4 cellular contexts compared by ENCODE assay signal in genomic region chr2:241482126-241482525, GRCh38.
"Had no signal": no experiment of that assay in that cellular context is flagged by ENCODE, and none has a peak within 500 bp of the region (broad histone marks: within the 10 kb centered on the region; RNA-seq: fewer than 3 reads in every experiment).

No MANE protein-coding gene starts in this region.

- H3K4me3 Mint-ChIP-seq: H9 had no signal

- DNase-seq: GM23248, H9, HCEC 1CT, IMR-90 had no signal

- H3K27ac ChIP-seq: GM23248 had no signal

- H3K4me3 ChIP-seq: GM23248 had no signal

- H3K4me1 Mint-ChIP-seq: H9 had no signal

- H3K9me3 Mint-ChIP-seq: H9 had no signal

- H3K9ac ChIP-seq: GM23248 had no signal

- H2AFZ ChIP-seq: GM23248 had no signal

- H3K27ac Mint-ChIP-seq: H9 had no signal
